9 cellular contexts compared by ENCODE assay signal in genomic region chr1:225480825-225481434, GRCh38. TPM values are rescaled to one million over a fixed set of nuclear protein-coding genes. Genes with fewer than 3 reads are reported as not detected.
DNase-seq lines count a peak whose midpoint lies in the region; ATAC-seq and TF ChIP-seq lines count a peak whose summit lies in the region.
"Had no signal": no experiment of that assay in that cellular context is flagged by ENCODE, and none has a peak within 500 bp of the region (broad histone marks: within the 10 kb centered on the region; RNA-seq: fewer than 3 reads in every experiment).

No MANE protein-coding gene starts in this region.

- TF ChIP-seq CTCF in left ventricle myocardium inferior (IDR thresholded peaks at IDR 0.05; ENCODE audit: borderline replicate concordance): peak; percentile 78

- ATAC-seq in HG03196 (IDR thresholded peaks at IDR 0.05; ENCODE audit: unreplicated experiment): peak; percentile 71

- H3K9me3 ChIP-seq in left ventricle myocardium inferior (replicated peaks): no peaks in the 10 kb centered on the region

- DNase-seq in COLO668 (lab: John Stamatoyannopoulos, UW; ENCODE audit: unreplicated experiment) (peak; percentile 93), GM19238 (ENCODE audit: insufficient read length, low spot score) (peak; percentile 34), NCI-H460 (ENCODE audit: extremely low read depth, low read depth) (peak; percentile 61), left ventricle myocardium inferior (no peak), hippocampal formation (lab: John Stamatoyannopoulos, UW) (no peak)
- DNase-seq in activated CD8-positive, alpha-beta memory T cell treated with anti-CD3 and anti-CD28 coated beads, Interleukin-2, amount 50 U/mL, for 48 hours: peak; percentile 76
- peak; percentile 57 to 64 for DNase-seq in stimulated activated CD4-positive, alpha-beta T cell treated with anti-CD3 and anti-CD28 coated beads, Interleukin-2, amount 100 ng/mL, for 24 hours

- no peaks in the 10 kb centered on the region for H3K36me3 ChIP-seq in left ventricle myocardium inferior

- no peak overlapping the region for H3K4me3 ChIP-seq in left ventricle myocardium inferior
- H3K4me3 ChIP-seq: SK-N-MC had no signal

- H3K27ac ChIP-seq in left ventricle myocardium inferior (replicated peaks): no peak overlapping the region
- H3K27ac ChIP-seq: SK-N-MC had no signal

- no peaks in the 10 kb centered on the region for H3K4me1 ChIP-seq in left ventricle myocardium inferior

- intact Hi-C loops in left ventricle myocardium inferior (cut with micrococcal nuclease): no loop called here

- H3K27me3 ChIP-seq in left ventricle myocardium inferior (ENCODE audit: low read depth): no peaks in the 10 kb centered on the region

RNA-seq across cellular contexts. Expression of gene LBR, which starts 53.1 kb away (rescaled TPM):
- 82.5 and 87.0 TPM in 2 replicates for total RNA-seq in NCI-H460 (2014; rRNA removed; shearing (Covaris generic))
- polyA plus RNA-seq in NCI-H460 (2014; cell fraction: nucleus; rRNA removed): 91.4 and 148 TPM in 2 replicates
- total RNA-seq in left ventricle myocardium inferior: 8.9 TPM

Comparison
In these comparisons a context has a peak if more than half of its experiments do, and no peak if none do; other contexts are left out.
1. DNase-seq: peak in COLO668 (single experiment), GM19238 (single experiment), NCI-H460 (single experiment), activated CD8-positive, alpha-beta memory T cell treated with anti-CD3 and anti-CD28 coated beads, Interleukin-2, amount 50 U/mL, for 48 hours (single experiment) and stimulated activated CD4-positive, alpha-beta T cell treated with anti-CD3 and anti-CD28 coated beads, Interleukin-2, amount 100 ng/mL, for 24 hours (2 of 2); none in left ventricle myocardium inferior (single experiment) and hippocampal formation (0 of 2).